ENCODE assay signal across 29 cellular contexts in genomic region chr4:140382732-140383131, GRCh38. TPM values are rescaled to one million over a fixed set of nuclear protein-coding genes. Genes with fewer than 3 reads are reported as not detected.
"Had no signal": no experiment of that assay in that cellular context is flagged by ENCODE, and none has a peak within 500 bp of the region (broad histone marks: within the 10 kb centered on the region; RNA-seq: fewer than 3 reads in every experiment).

No MANE protein-coding gene starts in this region.

- H3K27me3 Mint-ChIP-seq: dendritic cell treated with granulocyte-macrophage colony-stimulating factor and Interleukin-4, amounts not matched to agents 40 ng/mL and 50 ng/mL, for 4 days; effector memory CD8-positive, alpha-beta T cell; naive B cell had no signal

- H3K4me1 ChIP-seq: colonic mucosa, left lung, lower lobe of right lung had no signal

- H3K4me3 ChIP-seq: colonic mucosa, esophagus squamous epithelium, gastrocnemius medialis, hepatocyte, left lung, lower lobe of right lung, mucosa of descending colon had no signal

- DNase-seq: colonic mucosa; cortex of kidney; effector CD8-positive, alpha-beta T cell; effector memory CD8-positive, alpha-beta T cell; endodermal cell; erythroblast; esophagus squamous epithelium; foreskin fibroblast; foreskin melanocyte; gastrocnemius medialis; glutamatergic neuron; head of caudate nucleus; hypothalamus; immature natural killer cell; islet precursor cell; kidney; kidney glomerular epithelial cell; left lung; lower lobe of right lung; mesenchymal stem cell; mucosa of descending colon; naive B cell had no signal

- H3K36me3 ChIP-seq: colonic mucosa had no signal

- ATAC-seq: effector memory CD8-positive, alpha-beta T cell; esophagus mucosa; gastrocnemius medialis; left lung; lower lobe of right lung; mucosa of descending colon had no signal

- H3K9me3 Mint-ChIP-seq: dendritic cell treated with granulocyte-macrophage colony-stimulating factor and Interleukin-4, amounts not matched to agents 40 ng/mL and 50 ng/mL, for 4 days; effector memory CD8-positive, alpha-beta T cell; endodermal cell; immature natural killer cell; mesothelial cell of epicardium; naive B cell had no signal

- H3K9me3 ChIP-seq: colonic mucosa, esophagus squamous epithelium, gastrocnemius medialis, left lung, lower lobe of right lung, mucosa of descending colon had no signal

- H3K27me3 ChIP-seq: colonic mucosa, esophagus squamous epithelium, gastrocnemius medialis, hepatocyte, left lung had no signal

- H3K4me1 Mint-ChIP-seq: mesothelial cell of epicardium, naive B cell had no signal

- H3K27ac ChIP-seq: colonic mucosa, epithelial cell of prostate, esophagus squamous epithelium, gastrocnemius medialis, hepatocyte, left lung, lower lobe of right lung had no signal

- H3K27ac Mint-ChIP-seq: dendritic cell treated with granulocyte-macrophage colony-stimulating factor and Interleukin-4, amounts not matched to agents 40 ng/mL and 50 ng/mL, for 4 days; effector memory CD8-positive, alpha-beta T cell; endodermal cell; immature natural killer cell; mesothelial cell of epicardium; naive B cell had no signal

- H3K4me3 Mint-ChIP-seq: dendritic cell treated with granulocyte-macrophage colony-stimulating factor and Interleukin-4, amounts not matched to agents 40 ng/mL and 50 ng/mL, for 4 days; effector memory CD8-positive, alpha-beta T cell; endodermal cell; immature natural killer cell; mesothelial cell of epicardium; naive B cell had no signal

RNA-seq across cellular contexts. Expression of gene CLGN, which starts 44.7 kb away (rescaled TPM):
- total RNA-seq: mesenteric fat pad, myocyte had no signal
- polyA plus RNA-seq: immature natural killer cell had no signal
